ENCODE assay signal across 10 cellular contexts in the genomic region with DNA sequence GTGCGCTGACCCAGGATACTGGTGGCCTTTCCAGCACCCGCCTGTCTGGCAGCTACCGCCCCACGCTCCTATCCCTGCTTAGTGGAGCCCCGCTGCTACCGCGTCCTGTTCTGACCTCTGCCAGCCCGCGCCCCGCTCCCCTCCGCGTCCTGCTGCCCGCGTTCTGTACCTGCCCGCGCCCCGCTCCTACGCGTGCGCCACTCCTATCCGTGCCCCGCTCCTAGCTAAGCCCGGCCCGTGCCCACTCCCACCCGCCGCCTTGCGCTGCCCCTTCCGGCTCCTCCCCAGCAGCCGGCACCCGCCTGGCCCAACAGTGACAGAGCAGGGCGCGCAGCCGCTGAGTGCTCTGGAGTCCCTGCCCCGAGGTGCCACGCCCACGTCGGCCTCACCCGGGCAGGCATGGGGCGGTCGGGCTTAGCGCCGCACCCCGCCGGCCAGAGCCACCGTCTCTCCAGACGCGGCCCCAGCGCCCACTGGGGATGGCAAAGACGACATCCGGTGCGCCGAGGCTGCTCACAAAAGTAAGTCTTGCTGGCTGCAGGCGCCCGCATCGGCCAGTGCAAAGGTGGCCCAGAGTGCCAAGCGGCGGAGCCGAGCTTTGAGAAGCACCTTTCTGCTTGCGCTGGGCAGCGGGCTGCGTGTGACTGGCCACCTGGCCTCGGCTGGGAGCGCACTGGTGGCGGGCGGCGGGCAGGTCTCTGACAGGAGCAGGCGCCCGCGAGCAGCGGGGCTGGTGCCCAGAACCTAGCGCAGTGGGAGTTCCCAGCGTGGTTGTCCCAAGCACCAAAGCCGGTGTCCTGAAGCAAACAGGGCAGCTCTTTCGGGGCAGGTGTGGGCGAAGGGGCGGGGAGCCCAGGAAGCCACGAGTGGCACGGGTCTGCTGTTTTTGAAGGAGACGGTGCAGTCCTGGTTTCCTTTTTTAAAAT. TPM values are rescaled to one million over a fixed set of nuclear protein-coding genes. Genes with fewer than 3 reads are reported as not detected.
DNase-seq lines count a peak whose midpoint lies in the region; ATAC-seq and TF ChIP-seq lines count a peak whose summit lies in the region.
"Not testable (repeated sequence)": the region's sequence is repeated elsewhere in the genome, so short reads cannot be mapped to it uniquely, and the experiment has no call there.
"Had no signal": no experiment of that assay in that cellular context is flagged by ENCODE, and none has a peak within 500 bp of the region (broad histone marks: within the 10 kb centered on the region; RNA-seq: fewer than 3 reads in every experiment).

No MANE protein-coding gene starts in this region.

- not testable (repeated sequence) for H2AFZ ChIP-seq in neural progenitor cell (replicated peaks)

- ATAC-seq in activated T-cell treated with anti-CD3 and anti-CD28 coated beads, Interleukin-2, amount 50 U/mL, for 72 hours (replicated peaks in 1 of 2), result peak; percentile 71 to 72
- ATAC-seq in effector memory CD8-positive, alpha-beta T cell (replicated peaks), result peak; percentile 46

- H3K27me3 ChIP-seq in HUES6 (ENCODE audit: control insufficient read depth, insufficient read depth, low read length) (peaks cover 13% of the 10 kb centered on the region), neural progenitor cell (peaks cover 20% of the 10 kb centered on the region)
- H3K27me3 ChIP-seq in Peyer's patch; iPS-15b (ENCODE audit: control insufficient read depth, insufficient read depth, low read length); testis: not testable (repeated sequence)

- peak overlapping the region; percentile 75 for H3K4me2 ChIP-seq in neural progenitor cell

- DNase-seq in Calu3 (peak; percentile 72), Peyer's patch (peak in 1 of 3 donors; percentile 63), neural progenitor cell (ENCODE audit: low spot score) (peak; percentile 16), testis (peak; percentile 41)
- DNase-seq in activated T-cell treated with anti-CD3 and anti-CD28 coated beads, Interleukin-2, amount 50 U/mL, for 72 hours, result peak; percentile 35 to 46
- DNase-seq in effector memory CD8-positive, alpha-beta T cell, result not testable (repeated sequence)

- H3K4me3 ChIP-seq in HUES6 (ENCODE audit: low read depth, low read length) (peak overlapping the region; percentile 59), Peyer's patch (peak overlapping the region in 3 of 4 donors; percentile 24 to 38 (median 34)), iPS-15b (ENCODE audit: low read depth, low read length) (peak overlapping the region; percentile 22), neural progenitor cell (peak overlapping the region; percentile 45), testis (peak overlapping the region; percentile 26 to 48)

- peaks cover 10% of the 10 kb centered on the region for H3K36me3 Mint-ChIP-seq in Calu3 (ENCODE audit: insufficient read depth, unreplicated experiment)
- not testable (repeated sequence) for H3K36me3 Mint-ChIP-seq in activated T-cell treated with anti-CD3 and anti-CD28 coated beads, Interleukin-2, amount 50 U/mL, for 72 hours (ENCODE audit: insufficient read depth in 2 of 2); effector memory CD8-positive, alpha-beta T cell (ENCODE audit: insufficient read depth); neural progenitor cell

- H3K4me1 ChIP-seq in HUES6 (ENCODE audit: control insufficient read depth, insufficient read depth, low read length); Peyer's patch; iPS-15b (ENCODE audit: control insufficient read depth, insufficient read depth, low read length); neural progenitor cell; testis: not testable (repeated sequence)

- H4K20me1 ChIP-seq in neural progenitor cell (ENCODE audit: low read depth), result not testable (repeated sequence)

- BruUV-seq in Calu3 (replicated peaks; lab: Mats Ljungman, UMichigan), result not testable (repeated sequence)

- H3K9me3 Mint-ChIP-seq in Calu3 (ENCODE audit: low read depth, unreplicated experiment); activated T-cell treated with anti-CD3 and anti-CD28 coated beads, Interleukin-2, amount 50 U/mL, for 72 hours; effector memory CD8-positive, alpha-beta T cell; neural progenitor cell: not testable (repeated sequence)

- not testable (repeated sequence) for TF ChIP-seq CTCF in Calu3 (IDR thresholded peaks at IDR 0.05; ENCODE audit: unreplicated experiment); Peyer's patch (IDR thresholded peaks at IDR 0.05); neural progenitor cell (IDR thresholded peaks at IDR 0.05); testis (IDR thresholded peaks at IDR 0.05)

- not testable (repeated sequence) for H3K9ac ChIP-seq in HUES6 (ENCODE audit: low read length); iPS-15b (ENCODE audit: low read depth, low read length); neural progenitor cell

- H3K27ac Mint-ChIP-seq in Calu3 (ENCODE audit: unreplicated experiment); activated T-cell treated with anti-CD3 and anti-CD28 coated beads, Interleukin-2, amount 50 U/mL, for 72 hours; effector memory CD8-positive, alpha-beta T cell; neural progenitor cell: not testable (repeated sequence)

- intact Hi-C loops in Calu3 (cut with micrococcal nuclease; ENCODE audit: unreplicated experiment); testis (cut with DNase I; ENCODE audit: low total_unique reads): not testable (repeated sequence)

- H3K4me3 Mint-ChIP-seq in Calu3 (ENCODE audit: low read depth, unreplicated experiment), result peak overlapping the region; percentile 79
- H3K4me3 Mint-ChIP-seq in activated T-cell treated with anti-CD3 and anti-CD28 coated beads, Interleukin-2, amount 50 U/mL, for 72 hours, result peak overlapping the region; percentile 77 to 78
- H3K4me3 Mint-ChIP-seq in effector memory CD8-positive, alpha-beta T cell, result peak overlapping the region; percentile 66 to 67
- not testable (repeated sequence) for H3K4me3 Mint-ChIP-seq in neural progenitor cell

- not testable (repeated sequence) for H3F3A ChIP-seq in neural progenitor cell (ENCODE audit: low read depth)

- H3K27me3 Mint-ChIP-seq in Calu3 (ENCODE audit: unreplicated experiment); activated T-cell treated with anti-CD3 and anti-CD28 coated beads, Interleukin-2, amount 50 U/mL, for 72 hours (ENCODE audit: low read depth); effector memory CD8-positive, alpha-beta T cell; neural progenitor cell (ENCODE audit: insufficient read depth, low read depth): not testable (repeated sequence)

- CTCF ChIA-PET in Calu3 (lab: Charles Lee), result not testable (repeated sequence)

- not testable (repeated sequence) for H3K27ac ChIP-seq in HUES6 (ENCODE audit: low read depth, low read length); Peyer's patch; neural progenitor cell; testis

- H3K4me1 Mint-ChIP-seq in Calu3 (ENCODE audit: low read depth, unreplicated experiment); effector memory CD8-positive, alpha-beta T cell (ENCODE audit: low read depth in 2 of 2); neural progenitor cell: not testable (repeated sequence)
- H3K4me1 Mint-ChIP-seq in activated T-cell treated with anti-CD3 and anti-CD28 coated beads, Interleukin-2, amount 50 U/mL, for 72 hours (ENCODE audit: low read depth), result peaks cover 14% of the 10 kb centered on the region

- not testable (repeated sequence) for TF ChIP-seq POLR2A in Peyer's patch (IDR thresholded peaks at IDR 0.05); testis (IDR thresholded peaks at IDR 0.05)

- H3K79me2 ChIP-seq in neural progenitor cell (ENCODE audit: low read depth), result not testable (repeated sequence)

- H3K9me3 ChIP-seq in HUES6 (ENCODE audit: control insufficient read depth, insufficient read depth, low read depth, low read length); Peyer's patch; iPS-15b (ENCODE audit: control insufficient read depth, insufficient read depth, low read length); neural progenitor cell (ENCODE audit: low read depth); testis: not testable (repeated sequence)

- not testable (repeated sequence) for H3K36me3 ChIP-seq in HUES6 (ENCODE audit: control insufficient read depth, insufficient read depth, low read length); Peyer's patch; iPS-15b (ENCODE audit: control insufficient read depth, insufficient read depth, low read length); neural progenitor cell; testis (ENCODE audit: low read depth, missing control alignments)

- WGBS in testis, 2 donors, result 18 to 19% methylated on average over 10 to 11 of the region's 79 CpGs

RNA-seq across cellular contexts. Expression of gene PROP1, which starts 56.5 kb away (rescaled TPM):
- total RNA-seq in Calu3 (2022) (not detected in 2 replicates), Peyer's patch (not detected), neural progenitor cell (ENCODE audit: low replicate concordance) (not detected in 2 replicates), testis (not detected)
- not detected for total RNA-seq in activated T-cell treated with anti-CD3 and anti-CD28 coated beads, Interleukin-2, amount 50 U/mL, for 72 hours
- polyA plus RNA-seq in testis (ENCODE audit: insufficient read depth, low read depth, low replicate concordance), result not detected
- total RNA-seq: adrenal gland, posterior vena cava had no signal
- polyA plus RNA-seq: adrenal gland had no signal
